In genomic region chr11:15673408-15673811, GRCh38 we compare ENCODE assay signal across 16 cellular contexts.
DNase-seq lines count a peak whose midpoint lies in the region; TF ChIP-seq lines count a peak whose summit lies in the region.
"Had no signal": no experiment of that assay in that cellular context is flagged by ENCODE, and none has a peak within 500 bp of the region (broad histone marks: within the 10 kb centered on the region; RNA-seq: fewer than 3 reads in every experiment).

No MANE protein-coding gene starts in this region.

- no peaks in the 10 kb centered on the region for H3K4me1 Mint-ChIP-seq in activated T-helper 1 cell treated with anti-CD3 and anti-CD28 coated beads, Interleukin-12 subunit alpha, Interleukin-12 subunit beta, Interleukin-2, Interleukin-4 antibody, amounts not matched to agents 30 ng/mL and 10 ng/mL and 1 ng/mL, durations not matched to agents 14 hours and 24 hours and 36 hours (ENCODE audit: low read depth)
- H3K4me1 Mint-ChIP-seq: CD8-positive, alpha-beta memory T cell; stimulated activated memory B cell treated with anti-CD40 and anti-IgM and Interleukin-4, amounts not matched to agents 10 μg/mL and 1 μg/mL and 100 μg/mL, for 72 hours had no signal

- no peaks in the 10 kb centered on the region for H4K20me1 ChIP-seq in mammary epithelial cell (ENCODE audit: insufficient read depth, low read length)

- H2AFZ ChIP-seq in mammary epithelial cell (ENCODE audit: low read depth, low read length) = no peak overlapping the region

- no TSS peak for BruUV-seq in mammary epithelial cell (replicated peaks; lab: Mats Ljungman, UMichigan)

- DNase-seq in NCI-H1417 (lab: John Stamatoyannopoulos, UW) (peak in 2 of 3 experiments; percentile 55 to 84), NCI-H1417 treated with DMSO at 0.1 percent for 48 hours (lab: John Stamatoyannopoulos, UW) (no peak), NCI-H1694 treated with DMSO at 0.1 percent for 48 hours (lab: John Stamatoyannopoulos, UW) (peak; percentile 94), mammary epithelial cell (peak; percentile 27), pons (ENCODE audit: low spot score) (peak; percentile 20), ureter (ENCODE audit: low spot score) (no peak)
- DNase-seq in stimulated activated CD4-positive, alpha-beta T cell treated with anti-CD3 and anti-CD28 coated beads, Interleukin-2, amount 100 ng/mL, for 48 hours = no peak
- DNase-seq in activated T-helper 1 cell treated with anti-CD3 and anti-CD28 coated beads, Interleukin-12 subunit alpha, Interleukin-12 subunit beta, Interleukin-2, Interleukin-4 antibody, amounts not matched to agents 30 ng/mL and 10 ng/mL and 1 ng/mL, durations not matched to agents 14 hours and 24 hours and 36 hours (ENCODE audit: low spot score) = no peak
- DNase-seq: 8988T; CD8-positive, alpha-beta memory T cell; hypothalamus; NCI-H526 treated with DMSO at 0.1 percent for 48 hours; stimulated activated CD4-positive, alpha-beta T cell treated with anti-CD3 and anti-CD28 coated beads, Interleukin-4, amount 100 ng/mL, for 4 hours; T-helper 2 cell had no signal

- no peaks in the 10 kb centered on the region for H3K9me3 Mint-ChIP-seq in activated T-helper 1 cell treated with anti-CD3 and anti-CD28 coated beads, Interleukin-12 subunit alpha, Interleukin-12 subunit beta, Interleukin-2, Interleukin-4 antibody, amounts not matched to agents 30 ng/mL and 10 ng/mL and 1 ng/mL, durations not matched to agents 14 hours and 24 hours and 36 hours

- H3K9ac ChIP-seq in mammary epithelial cell (ENCODE audit: insufficient read depth, low read length) = no peak overlapping the region
- H3K9ac ChIP-seq: KMS-11 had no signal

- intact Hi-C loops in mammary epithelial cell (cut with micrococcal nuclease) = no loop called here
- intact Hi-C loops in activated T-helper 1 cell treated with anti-CD3 and anti-CD28 coated beads, Interleukin-12 subunit alpha, Interleukin-12 subunit beta, Interleukin-2, Interleukin-4 antibody, amounts not matched to agents 30 ng/mL and 10 ng/mL and 1 ng/mL, durations not matched to agents 14 hours and 24 hours and 36 hours (cut with micrococcal nuclease) = no loop called here

- H3K27me3 Mint-ChIP-seq in activated T-helper 1 cell treated with anti-CD3 and anti-CD28 coated beads, Interleukin-12 subunit alpha, Interleukin-12 subunit beta, Interleukin-2, Interleukin-4 antibody, amounts not matched to agents 30 ng/mL and 10 ng/mL and 1 ng/mL, durations not matched to agents 14 hours and 24 hours and 36 hours (ENCODE audit: insufficient read depth) = no peaks in the 10 kb centered on the region

- no peak overlapping the region for H3K27ac ChIP-seq in mammary epithelial cell (ENCODE audit: insufficient read depth, low read depth, low read length)
- H3K27ac ChIP-seq: KMS-11 had no signal

- no peak overlapping the region for H3K27ac Mint-ChIP-seq in activated T-helper 1 cell treated with anti-CD3 and anti-CD28 coated beads, Interleukin-12 subunit alpha, Interleukin-12 subunit beta, Interleukin-2, Interleukin-4 antibody, amounts not matched to agents 30 ng/mL and 10 ng/mL and 1 ng/mL, durations not matched to agents 14 hours and 24 hours and 36 hours
- H3K27ac Mint-ChIP-seq: CD8-positive, alpha-beta memory T cell; stimulated activated memory B cell treated with anti-CD40 and anti-IgM and Interleukin-4, amounts not matched to agents 10 μg/mL and 1 μg/mL and 100 μg/mL, for 72 hours had no signal

- no peaks in the 10 kb centered on the region for H3K79me2 ChIP-seq in mammary epithelial cell (ENCODE audit: insufficient read depth, low read length)

- no peaks in the 10 kb centered on the region for H3K36me3 ChIP-seq in mammary epithelial cell (ENCODE audit: insufficient read depth, low read length)

- TF ChIP-seq CTCF in mammary epithelial cell (conservative IDR thresholded peaks at IDR 0.05 in 1 of 2, IDR thresholded peaks at IDR 0.05 in 1 of 2; ENCODE audit: extremely low read depth in 1 of 2, insufficient read depth in 1 of 2, low read depth in 1 of 2, low read length in 2 of 2) = no peak

- no peak overlapping the region for H3K4me2 ChIP-seq in mammary epithelial cell (ENCODE audit: insufficient read depth, low read depth, low read length)
- H3K4me2 ChIP-seq: KMS-11 had no signal

- H3K9me3 ChIP-seq in mammary epithelial cell (replicated peaks; ENCODE audit: insufficient read depth, low read length) = no peaks in the 10 kb centered on the region

- dilution Hi-C loops in mammary epithelial cell (cut with HindIII; ENCODE audit: low sequenced_read_pairs) = no loop called here

- H3K4me1 ChIP-seq in mammary epithelial cell (ENCODE audit: insufficient read depth, low read length) = no peaks in the 10 kb centered on the region

- CTCF ChIA-PET in mammary epithelial cell (lab: Charles Lee; ENCODE audit: low non-redundant PET) = no interaction called here

- no peak overlapping the region for H3K4me3 Mint-ChIP-seq in activated T-helper 1 cell treated with anti-CD3 and anti-CD28 coated beads, Interleukin-12 subunit alpha, Interleukin-12 subunit beta, Interleukin-2, Interleukin-4 antibody, amounts not matched to agents 30 ng/mL and 10 ng/mL and 1 ng/mL, durations not matched to agents 14 hours and 24 hours and 36 hours
- H3K4me3 Mint-ChIP-seq: CD8-positive, alpha-beta memory T cell; stimulated activated memory B cell treated with anti-CD40 and anti-IgM and Interleukin-4, amounts not matched to agents 10 μg/mL and 1 μg/mL and 100 μg/mL, for 72 hours had no signal

- no peaks in the 10 kb centered on the region for H3K36me3 Mint-ChIP-seq in activated T-helper 1 cell treated with anti-CD3 and anti-CD28 coated beads, Interleukin-12 subunit alpha, Interleukin-12 subunit beta, Interleukin-2, Interleukin-4 antibody, amounts not matched to agents 30 ng/mL and 10 ng/mL and 1 ng/mL, durations not matched to agents 14 hours and 24 hours and 36 hours (ENCODE audit: low read depth)
- H3K36me3 Mint-ChIP-seq: CD8-positive, alpha-beta memory T cell; stimulated activated memory B cell treated with anti-CD40 and anti-IgM and Interleukin-4, amounts not matched to agents 10 μg/mL and 1 μg/mL and 100 μg/mL, for 72 hours had no signal

- H3K4me3 ChIP-seq in mammary epithelial cell (replicated peaks in 1 of 3; ENCODE audit: insufficient read depth in 1 of 3, low read depth in 2 of 3, low read length in 3 of 3) = no peak overlapping the region

- in situ Hi-C loops in mammary epithelial cell (cut with MboI; ENCODE audit: low sequenced_read_pairs in 2 of 2) = no loop called here

- no peaks in the 10 kb centered on the region for H3K27me3 ChIP-seq in mammary epithelial cell (ENCODE audit: insufficient read depth, low read length)

Comparison
In these comparisons a context has a peak if more than half of its experiments do, and no peak if none do; other contexts are left out.
1. DNase-seq: peak in NCI-H1417 (2 of 3), NCI-H1694 treated with DMSO at 0.1 percent for 48 hours (single experiment), mammary epithelial cell (single experiment) and pons (single experiment); none in NCI-H1417 treated with DMSO at 0.1 percent for 48 hours (single experiment), ureter (single experiment), stimulated activated CD4-positive, alpha-beta T cell treated with anti-CD3 and anti-CD28 coated beads, Interleukin-2, amount 100 ng/mL, for 48 hours (0 of 2) and activated T-helper 1 cell treated with anti-CD3 and anti-CD28 coated beads, Interleukin-12 subunit alpha, Interleukin-12 subunit beta, Interleukin-2, Interleukin-4 antibody, amounts not matched to agents 30 ng/mL and 10 ng/mL and 1 ng/mL, durations not matched to agents 14 hours and 24 hours and 36 hours (single experiment).